In genomic region chr5:74149395-74149794, GRCh38 we compare ENCODE assay signal across 10 cellular contexts.
DNase-seq lines count a peak whose midpoint lies in the region; ATAC-seq, FAIRE-seq and TF ChIP-seq lines count a peak whose summit lies in the region.
"Had no signal": no experiment of that assay in that cellular context is flagged by ENCODE, and none has a peak within 500 bp of the region (broad histone marks: within the 10 kb centered on the region; RNA-seq: fewer than 3 reads in every experiment).

No MANE protein-coding gene starts in this region.

- TF ChIP-seq POLR2A in endothelial cell of umbilical vein (IDR thresholded peaks at IDR 0.05; ENCODE audit: low read depth, low read length) = no peak

- H3K27me3 ChIP-seq in endothelial cell of umbilical vein (ENCODE audit: control insufficient read depth in 2 of 2, insufficient read depth in 2 of 2, low read length in 2 of 2) (no peaks in the 10 kb centered on the region), psoas muscle (ENCODE audit: insufficient read depth in 3 of 3, low read length in 2 of 3) (no peaks in the 10 kb centered on the region), dorsolateral prefrontal cortex (no peaks in the 10 kb centered on the region)

- H3K4me1 ChIP-seq in endothelial cell of umbilical vein (ENCODE audit: control insufficient read depth, extremely low read depth, insufficient read depth, low read length) (peaks cover 9% of the 10 kb centered on the region), psoas muscle (no peaks in the 10 kb centered on the region)

- DNase-seq in EL (peak; percentile 87), NCI-H446 treated with DMSO at 0.1 percent for 48 hours (lab: John Stamatoyannopoulos, UW) (peak; percentile 89), endothelial cell of umbilical vein (ENCODE audit: low read depth, low spot score) (peak; percentile 81), psoas muscle (no peak), dorsolateral prefrontal cortex (no peak), NCI-H1694 (lab: John Stamatoyannopoulos, UW) (no peak), coronary artery (ENCODE audit: low spot score) (no peak)
- DNase-seq: activated T-cell treated with anti-CD3 and anti-CD28 coated beads, Interleukin-2, amount 50 U/mL, for 4 hours; NCI-H748 treated with DMSO at 0.1 percent for 48 hours had no signal

- CTCF ChIA-PET in endothelial cell of umbilical vein (lab: Charles Lee) = interaction anchor here (1.0 kb wide), 1 partner anchor 21 kb away, joined by 3 read pairs; no protein-coding TSS in a partner anchor

- BruUV-seq in endothelial cell of umbilical vein (replicated peaks; lab: Mats Ljungman, UMichigan) = no TSS peak

- H3K27ac ChIP-seq in endothelial cell of umbilical vein (ENCODE audit: insufficient read depth, low read depth, low read length) (no peak overlapping the region), psoas muscle (no peak overlapping the region), dorsolateral prefrontal cortex (no peak overlapping the region), coronary artery (no peak overlapping the region)

- no peak for FAIRE-seq in endothelial cell of umbilical vein (lab: Jason Lieb, UNC)

- intact Hi-C loops in endothelial cell of umbilical vein (cut with micrococcal nuclease) (no loop called here), psoas muscle (cut with DNase I) (no loop called here), dorsolateral prefrontal cortex (cut with DNase I) (no loop called here)

- H4K20me1 ChIP-seq in endothelial cell of umbilical vein (replicated peaks; ENCODE audit: control insufficient read depth, extremely low read depth, insufficient read depth, low read length) = no peaks in the 10 kb centered on the region

- no peaks in the 10 kb centered on the region for H3K36me3 ChIP-seq in endothelial cell of umbilical vein (ENCODE audit: control insufficient read depth in 2 of 2, extremely low read depth in 1 of 2, insufficient read depth in 2 of 2, low read length in 2 of 2)
- no peaks in the 10 kb centered on the region for H3K36me3 ChIP-seq in psoas muscle (ENCODE audit: insufficient read depth in 1 of 2, low read depth in 1 of 2)

- H3K9me3 ChIP-seq in endothelial cell of umbilical vein (replicated peaks; ENCODE audit: control insufficient read depth, insufficient read depth, low read length) (no peaks in the 10 kb centered on the region), psoas muscle (no peaks in the 10 kb centered on the region)

- no peaks in the 10 kb centered on the region for H3K79me2 ChIP-seq in endothelial cell of umbilical vein (ENCODE audit: control insufficient read depth, insufficient read depth, low read length)

- TF ChIP-seq CTCF in endothelial cell of umbilical vein (IDR thresholded peaks at IDR 0.05; ENCODE audit: extremely low read depth in 1 of 2, insufficient read depth in 1 of 2, low read depth in 1 of 2, low read length in 2 of 2) (no peak), psoas muscle (IDR thresholded peaks at IDR 0.05) (no peak), dorsolateral prefrontal cortex (IDR thresholded peaks at IDR 0.05 in 54 of 56, conservative IDR thresholded peaks at IDR 0.05 in 2 of 56; ENCODE audit: low read depth in 1 of 56, partially characterized antibody in 56 of 56) (no peak), coronary artery (IDR thresholded peaks at IDR 0.05) (no peak)

- peak overlapping the region; percentile 1 for H3K4me2 ChIP-seq in endothelial cell of umbilical vein (ENCODE audit: insufficient read depth, low read length)

- ATAC-seq in psoas muscle (peak in 3 of 4 donors; percentile 25 to 47 (median 38)), HG03045 (IDR thresholded peaks at IDR 0.05; ENCODE audit: unreplicated experiment) (no peak)
- ATAC-seq: activated T-cell treated with anti-CD3 and anti-CD28 coated beads, Interleukin-2, amount 50 U/mL, for 4 hours had no signal

- POLR2A ChIA-PET in endothelial cell of umbilical vein (lab: Charles Lee) = no interaction called here

- H3K9me1 ChIP-seq in endothelial cell of umbilical vein (replicated peaks; ENCODE audit: control insufficient read depth, extremely low read depth, insufficient read depth, low read length) = no peaks in the 10 kb centered on the region

- dilution Hi-C loops in endothelial cell of umbilical vein (cut with MboI; ENCODE audit: extremely low pct_ligation_motif_present, low sequenced_read_pairs) = no loop called here

- peak overlapping the region; percentile 12 for H2AFZ ChIP-seq in endothelial cell of umbilical vein (ENCODE audit: low read depth, low read length)

- H3K4me3 ChIP-seq in endothelial cell of umbilical vein (replicated peaks in 1 of 3; ENCODE audit: insufficient read depth in 1 of 3, low read depth in 1 of 3, low read length in 3 of 3) (no peak overlapping the region), psoas muscle (no peak overlapping the region), dorsolateral prefrontal cortex (no peak overlapping the region), coronary artery (no peak overlapping the region)

- WGBS in psoas muscle, 3 donors = 51 to 70% (median 57%) methylated on average over 3 of the region's 3 CpGs

- H3K9ac ChIP-seq in endothelial cell of umbilical vein (replicated peaks; ENCODE audit: extremely low read depth, insufficient read depth, low read length) = no peak overlapping the region

TF ChIP-seq in endothelial cell of umbilical vein, 7 proteins besides CTCF, POLR2A, EP300 and RAD21:
- TF ChIP-seq MAX (IDR thresholded peaks at IDR 0.05; ENCODE audit: insufficient read depth, insufficient read length) = no peak
- no peak for TF ChIP-seq MYC (IDR thresholded peaks at IDR 0.05; ENCODE audit: low read depth, low read length)
- peak; percentile 15 for TF ChIP-seq FOS (IDR thresholded peaks at IDR 0.05; ENCODE audit: borderline replicate concordance, insufficient read depth, low read length)
- TF ChIP-seq JUN (IDR thresholded peaks at IDR 0.05; ENCODE audit: borderline replicate concordance, insufficient read depth, insufficient read length, low read depth) = no peak
TF ChIP-seq in endothelial cell of umbilical vein: peak in this region for 1.

Comparison
In these comparisons a context has a peak if more than half of its experiments do, and no peak if none do; other contexts are left out.
1. DNase-seq: peak in EL (single experiment), NCI-H446 treated with DMSO at 0.1 percent for 48 hours (single experiment) and endothelial cell of umbilical vein (single experiment); none in psoas muscle (0 of 2), dorsolateral prefrontal cortex (0 of 10), NCI-H1694 (single experiment) and coronary artery (single experiment).